In genomic region chr14:92105845-92106094, GRCh38 we compare ENCODE assay signal across 8 cellular contexts. TPM values are rescaled to one million over a fixed set of nuclear protein-coding genes. Genes with fewer than 3 reads are reported as not detected.
DNase-seq lines count a peak whose midpoint lies in the region; ATAC-seq and TF ChIP-seq lines count a peak whose summit lies in the region.

No MANE protein-coding gene starts in this region.

- H3K36me3 Mint-ChIP-seq in CD14-positive monocyte (peaks cover 0 to 4% of the 10 kb centered on the region in 2 donors), T-helper 17 cell (ENCODE audit: low read depth) (no peaks in the 10 kb centered on the region), naive B cell (no peaks in the 10 kb centered on the region)

- H3K4me3 Mint-ChIP-seq in CD14-positive monocyte (peak overlapping the region; percentile 100), T-helper 17 cell (peak overlapping the region; percentile 99), naive B cell (peak overlapping the region; percentile 92 to 99 (median 98))

- peak overlapping the region; percentile 82 for H3K27ac ChIP-seq in epithelial cell of prostate

- ATAC-seq in GM18867 (IDR thresholded peaks at IDR 0.05; ENCODE audit: unreplicated experiment) (peak; percentile 2), HG03439 (IDR thresholded peaks at IDR 0.05; ENCODE audit: unreplicated experiment) (peak; percentile 5), T-helper 17 cell (peak; percentile 0), naive B cell (ENCODE audit: low read depth in 2 of 2) (peak; percentile 0 to 5)

- peaks cover 0 to 2% (median 0%) of the 10 kb centered on the region in 7 donors for H3K9me3 Mint-ChIP-seq in CD14-positive monocyte
- H3K9me3 Mint-ChIP-seq in naive B cell, result no peaks in the 10 kb centered on the region

- intact Hi-C loops in CD14-positive monocyte (cut with micrococcal nuclease), result loop anchor here (2.0 to 5.0 kb wide), 3 partner anchors 17 to 65 kb away; partner anchors contain the start of gene TRIP11 (in 2 of the 2)

- H3K27ac Mint-ChIP-seq in CD14-positive monocyte (peak overlapping the region; percentile 97 to 100 (median 99)), T-helper 17 cell (peak overlapping the region; percentile 96), naive B cell (peak overlapping the region; percentile 91 to 98 (median 96))

- H3K27me3 Mint-ChIP-seq in CD14-positive monocyte (ENCODE audit: low read depth in 3 of 3) (peaks cover 0 to 3% (median 0%) of the 10 kb centered on the region in 3 donors), T-helper 17 cell (no peaks in the 10 kb centered on the region), naive B cell (no peaks in the 10 kb centered on the region)

- H3K9me3 ChIP-seq in T-helper 17 cell (ENCODE audit: control insufficient read depth, low read length, poor library complexity, severe bottlenecking), result no peaks in the 10 kb centered on the region

- TF ChIP-seq CTCF in CD14-positive monocyte (IDR thresholded peaks at IDR 0.05) (no peak), GM20000 (IDR thresholded peaks at IDR 0.05; ENCODE audit: extremely low read depth, missing control alignments) (no peak)

- H3K4me1 Mint-ChIP-seq in CD14-positive monocyte (peaks cover 32% of the 10 kb centered on the region), T-helper 17 cell (peaks cover 27% of the 10 kb centered on the region), naive B cell (peaks cover 26 to 38% (median 31%) of the 10 kb centered on the region in 3 donors)

- peak; percentile 56 for DNase-seq in CD14-positive monocyte (ENCODE audit: low spot score)
- peak in 1 of 3 donors; percentile 21 for DNase-seq in T-helper 17 cell
- DNase-seq in epithelial cell of prostate (ENCODE audit: low read depth, low spot score), result no peak
- no peak for DNase-seq in naive B cell
- no peak for DNase-seq in T1000 (lab: John Stamatoyannopoulos, UW)
- no peak for DNase-seq in GM20000 (ENCODE audit: low spot score)

RNA-seq across cellular contexts. Expression of gene ATXN3, which starts 0.6 kb away (rescaled TPM):
- polyA plus RNA-seq in CD14-positive monocyte (10 to 100 TPM; 18.5 to 24.0 TPM), naive B cell (ENCODE audit: low read depth in 6 of 6) (10 to 100 TPM in 5 of 6 donors, 1 to 10 TPM in 1; 9.0 to 23.4 (median 16.0) TPM)
- 10 to 100 TPM; 28.0 to 31.2 TPM for total RNA-seq in T-helper 17 cell

RNA-seq across cellular contexts. Expression of gene NDUFB1, which starts 15.7 kb away (rescaled TPM):
- polyA plus RNA-seq in CD14-positive monocyte (100 to 1,000 TPM; 604 to 686 TPM), naive B cell (ENCODE audit: low read depth in 6 of 6) (100 to 1,000 TPM; 200 to 337 (median 297) TPM)
- 10 to 100 TPM; 48.6 to 53.8 TPM for total RNA-seq in T-helper 17 cell

RNA-seq across cellular contexts. Expression of gene CPSF2, which starts 16.0 kb away (rescaled TPM):
- polyA plus RNA-seq in CD14-positive monocyte (10 to 100 TPM; 25.5 to 44.9 TPM), naive B cell (ENCODE audit: low read depth in 6 of 6) (10 to 100 TPM; 14.4 to 27.9 (median 20.5) TPM)
- total RNA-seq in T-helper 17 cell, result 10 to 100 TPM; 26.4 to 28.0 TPM
